Comparison of ENCODE assay signal across 12 cellular contexts in the genomic region with DNA sequence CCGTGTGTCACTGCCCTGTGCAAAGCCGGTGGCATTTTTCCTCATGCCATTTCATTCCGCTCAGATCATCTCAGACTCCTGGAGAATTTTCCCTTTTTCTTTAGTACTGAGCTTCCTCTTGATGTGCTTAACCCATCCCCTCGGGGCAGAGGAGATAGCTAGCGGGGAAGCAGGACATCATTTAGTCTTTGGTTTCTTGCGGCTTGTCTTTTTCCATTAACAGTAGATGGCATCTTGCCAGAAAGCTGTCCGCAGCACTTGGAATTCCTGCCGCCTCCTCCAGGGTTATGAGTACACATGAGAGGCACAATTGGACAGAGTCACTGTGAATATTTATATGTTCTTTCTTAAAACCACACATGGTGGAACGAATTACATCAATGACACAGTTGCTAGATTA.
DNase-seq lines count a peak whose midpoint lies in the region; ATAC-seq and TF ChIP-seq lines count a peak whose summit lies in the region.
"Had no signal": no experiment of that assay in that cellular context is flagged by ENCODE, and none has a peak within 500 bp of the region (broad histone marks: within the 10 kb centered on the region; RNA-seq: fewer than 3 reads in every experiment).

No MANE protein-coding gene starts in this region.

- no peak overlapping the region for H3K4me2 ChIP-seq in GM23338
- no peak overlapping the region for H3K4me2 ChIP-seq in Karpas-422 (ENCODE audit: low read depth, low read length, poor library complexity, severe bottlenecking)

- no peak overlapping the region for H3K27ac Mint-ChIP-seq in GM23338
- peak overlapping the region; percentile 63 for H3K27ac Mint-ChIP-seq in osteocyte (ENCODE audit: unreplicated experiment)
- H3K27ac Mint-ChIP-seq: activated CD8-positive, alpha-beta T cell treated with anti-CD3 and anti-CD28 coated beads for 36 hours; dendritic cell treated with granulocyte-macrophage colony-stimulating factor and Interleukin-4, amounts not matched to agents 40 ng/mL and 50 ng/mL, for 4 days; immature natural killer cell had no signal

- ATAC-seq in GM23338: no peak
- ATAC-seq in HG03139 (IDR thresholded peaks at IDR 0.05; ENCODE audit: unreplicated experiment): no peak
- no peak for ATAC-seq in HG03571 (IDR thresholded peaks at IDR 0.05; ENCODE audit: unreplicated experiment)
- ATAC-seq in HG03097 (IDR thresholded peaks at IDR 0.05; ENCODE audit: low FRiP score, unreplicated experiment): no peak
- ATAC-seq: activated CD8-positive, alpha-beta T cell treated with anti-CD3 and anti-CD28 coated beads for 36 hours had no signal

- H3K9ac ChIP-seq in Karpas-422 (ENCODE audit: low read length): no peak overlapping the region

- no peaks in the 10 kb centered on the region for H3K9me3 ChIP-seq in Karpas-422 (ENCODE audit: low read length)
- H3K9me3 ChIP-seq: stomach had no signal

- H3K4me3 Mint-ChIP-seq in GM23338 (no peak overlapping the region), osteocyte (ENCODE audit: unreplicated experiment) (no peak overlapping the region)
- H3K4me3 Mint-ChIP-seq: activated CD8-positive, alpha-beta T cell treated with anti-CD3 and anti-CD28 coated beads for 36 hours; dendritic cell treated with granulocyte-macrophage colony-stimulating factor and Interleukin-4, amounts not matched to agents 40 ng/mL and 50 ng/mL, for 4 days; immature natural killer cell had no signal

- H3K36me3 Mint-ChIP-seq in GM23338 (ENCODE audit: low read depth) (no peaks in the 10 kb centered on the region), osteocyte (ENCODE audit: unreplicated experiment) (peaks cover 14% of the 10 kb centered on the region)
- H3K36me3 Mint-ChIP-seq: immature natural killer cell had no signal

- H4K20me1 ChIP-seq in GM23338 (replicated peaks; ENCODE audit: insufficient read depth): no peaks in the 10 kb centered on the region; the same call in 1 of the 2 replicates
- 0 out of 2 replicates have a peak, but pooled peaks cover 4% of the 10 kb centered on the region for H4K20me1 ChIP-seq in Karpas-422 (ENCODE audit: insufficient read depth, low read depth, low read length)

- no peak overlapping the region for H3K4me3 ChIP-seq in GM23338
- H3K4me3 ChIP-seq in Karpas-422 (ENCODE audit: low read length): no peak overlapping the region
- H3K4me3 ChIP-seq: stomach had no signal

- no peaks in the 10 kb centered on the region for H3F3A ChIP-seq in GM23338 (replicated peaks; ENCODE audit: low read depth)

- peaks cover 5% of the 10 kb centered on the region; the same call in 2 of the 3 replicates for H3K4me1 Mint-ChIP-seq in GM23338
- H3K4me1 Mint-ChIP-seq in osteocyte (ENCODE audit: unreplicated experiment): peaks cover 23% of the 10 kb centered on the region
- H3K4me1 Mint-ChIP-seq: immature natural killer cell had no signal

- H2AFZ ChIP-seq in GM23338: no peak overlapping the region
- H2AFZ ChIP-seq in Karpas-422 (ENCODE audit: low read length): no peak overlapping the region

- H3K9me2 ChIP-seq in GM23338 (ENCODE audit: insufficient read depth) (no peaks in the 10 kb centered on the region), Karpas-422 (replicated peaks; ENCODE audit: insufficient read depth, low read length) (no peaks in the 10 kb centered on the region)

- H3K79me2 ChIP-seq in GM23338 (replicated peaks; ENCODE audit: insufficient read depth): no peaks in the 10 kb centered on the region
- no peaks in the 10 kb centered on the region for H3K79me2 ChIP-seq in Karpas-422 (ENCODE audit: low read length)

- TF ChIP-seq CTCF in GM23338 (conservative IDR thresholded peaks at IDR 0.05; ENCODE audit: low read depth in 2 of 2): no peak
- peak; percentile 28 for TF ChIP-seq CTCF in osteocyte (IDR thresholded peaks at IDR 0.05)

- H3K27me3 Mint-ChIP-seq in GM23338 (ENCODE audit: insufficient read depth, low read depth, poor library complexity) (peaks cover 8% of the 10 kb centered on the region), osteocyte (ENCODE audit: unreplicated experiment) (peaks cover 2% of the 10 kb centered on the region)
- H3K27me3 Mint-ChIP-seq: activated CD8-positive, alpha-beta T cell treated with anti-CD3 and anti-CD28 coated beads for 36 hours; dendritic cell treated with granulocyte-macrophage colony-stimulating factor and Interleukin-4, amounts not matched to agents 40 ng/mL and 50 ng/mL, for 4 days had no signal

- H3K36me3 ChIP-seq in GM23338 (ENCODE audit: insufficient read depth) (no peaks in the 10 kb centered on the region), Karpas-422 (ENCODE audit: insufficient read depth, low read length) (no peaks in the 10 kb centered on the region)

- 0 out of 2 replicates have a peak, but pooled peaks cover 6% of the 10 kb centered on the region for H3K4me1 ChIP-seq in GM23338 (ENCODE audit: insufficient read depth)
- H3K4me1 ChIP-seq in Karpas-422 (ENCODE audit: low read length): no peaks in the 10 kb centered on the region

- H3K27me3 ChIP-seq in GM23338 (ENCODE audit: insufficient read depth) (no peaks in the 10 kb centered on the region), Karpas-422 (ENCODE audit: low read length) (no peaks in the 10 kb centered on the region)
- H3K27me3 ChIP-seq: stomach had no signal

- H3K9me3 Mint-ChIP-seq in GM23338 (no peaks in the 10 kb centered on the region), osteocyte (ENCODE audit: unreplicated experiment) (no peaks in the 10 kb centered on the region)
- H3K9me3 Mint-ChIP-seq: activated CD8-positive, alpha-beta T cell treated with anti-CD3 and anti-CD28 coated beads for 36 hours; dendritic cell treated with granulocyte-macrophage colony-stimulating factor and Interleukin-4, amounts not matched to agents 40 ng/mL and 50 ng/mL, for 4 days; immature natural killer cell had no signal

- H3K27ac ChIP-seq in GM23338 (ENCODE audit: low read depth): 0 out of 2 replicates have a peak overlapping the region, but pooled peaks have one; percentile 19
- H3K27ac ChIP-seq in Karpas-422 (ENCODE audit: low read length): no peak overlapping the region
- H3K27ac ChIP-seq: stomach had no signal

- DNase-seq in GM23338 (ENCODE audit: low spot score) (no peak), NCI-H510A treated with DMSO at 0.1 percent for 48 hours (lab: John Stamatoyannopoulos, UW) (peak; percentile 79), dedifferentiated amniotic fluid mesenchymal stem cell (ENCODE audit: extremely low spot score) (peak; percentile 38), osteocyte (ENCODE audit: extremely low spot score, unreplicated experiment) (no peak), Karpas-422 (no peak)
- DNase-seq: activated CD8-positive, alpha-beta T cell treated with anti-CD3 and anti-CD28 coated beads for 36 hours; immature natural killer cell; stomach had no signal

TF ChIP-seq in GM23338, 12 proteins besides CTCF, POLR2A, EP300 and RAD21 (continues in another document):
- TF ChIP-seq ZNF331 (CRISPR knock-in tag; IDR thresholded peaks at IDR 0.05; ENCODE audit: low read depth): no peak

Comparison
In these comparisons a context has a peak if more than half of its experiments do, and no peak if none do; other contexts are left out.
1. DNase-seq: peak in NCI-H510A treated with DMSO at 0.1 percent for 48 hours (single experiment) and dedifferentiated amniotic fluid mesenchymal stem cell (single experiment); none in GM23338 (single experiment), osteocyte (single experiment) and Karpas-422 (single experiment).